ENCODE assay signal across 1 cellular context in the genomic region with DNA sequence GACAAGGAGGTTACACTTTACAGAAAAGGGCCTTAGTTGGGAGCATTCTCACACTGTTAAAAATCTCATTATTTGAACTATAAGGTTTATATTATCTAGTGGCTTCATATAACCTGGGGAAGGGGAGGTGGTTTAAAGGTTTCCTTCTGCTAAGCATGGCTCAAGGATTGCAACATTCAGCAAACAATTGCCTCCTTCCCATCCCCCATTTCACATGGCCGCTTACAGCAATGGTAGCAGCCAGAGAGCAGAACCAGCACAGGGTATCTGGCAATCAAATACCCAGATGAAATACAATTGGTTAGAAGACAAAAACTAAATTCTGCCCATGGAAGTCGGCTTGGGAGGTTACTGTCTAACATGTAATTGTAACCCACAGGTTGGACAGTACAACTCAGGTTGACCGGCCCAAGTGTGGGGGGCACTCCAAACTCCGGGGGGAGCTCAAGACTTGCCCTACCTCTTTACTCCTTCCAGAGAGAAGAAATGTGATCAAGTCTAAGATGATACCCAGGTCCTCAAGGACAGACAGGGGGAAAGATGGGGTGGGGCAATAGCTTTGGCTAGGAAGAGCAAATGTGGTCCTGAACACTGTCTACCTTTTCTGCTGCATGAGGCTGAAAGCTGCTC.
TF ChIP-seq lines count a peak whose summit lies in the region.

No MANE protein-coding gene starts in this region.

TF ChIP-seq in HepG2, 621 proteins besides CTCF, POLR2A, EP300 and RAD21 (continued from another document and continues in another):
- TF ChIP-seq, protein P1, sequence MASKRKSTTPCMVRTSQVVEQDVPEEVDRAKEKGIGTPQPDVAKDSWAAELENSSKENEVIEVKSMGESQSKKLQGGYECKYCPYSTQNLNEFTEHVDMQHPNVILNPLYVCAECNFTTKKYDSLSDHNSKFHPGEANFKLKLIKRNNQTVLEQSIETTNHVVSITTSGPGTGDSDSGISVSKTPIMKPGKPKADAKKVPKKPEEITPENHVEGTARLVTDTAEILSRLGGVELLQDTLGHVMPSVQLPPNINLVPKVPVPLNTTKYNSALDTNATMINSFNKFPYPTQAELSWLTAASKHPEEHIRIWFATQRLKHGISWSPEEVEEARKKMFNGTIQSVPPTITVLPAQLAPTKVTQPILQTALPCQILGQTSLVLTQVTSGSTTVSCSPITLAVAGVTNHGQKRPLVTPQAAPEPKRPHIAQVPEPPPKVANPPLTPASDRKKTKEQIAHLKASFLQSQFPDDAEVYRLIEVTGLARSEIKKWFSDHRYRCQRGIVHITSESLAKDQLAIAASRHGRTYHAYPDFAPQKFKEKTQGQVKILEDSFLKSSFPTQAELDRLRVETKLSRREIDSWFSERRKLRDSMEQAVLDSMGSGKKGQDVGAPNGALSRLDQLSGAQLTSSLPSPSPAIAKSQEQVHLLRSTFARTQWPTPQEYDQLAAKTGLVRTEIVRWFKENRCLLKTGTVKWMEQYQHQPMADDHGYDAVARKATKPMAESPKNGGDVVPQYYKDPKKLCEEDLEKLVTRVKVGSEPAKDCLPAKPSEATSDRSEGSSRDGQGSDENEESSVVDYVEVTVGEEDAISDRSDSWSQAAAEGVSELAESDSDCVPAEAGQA (IDR thresholded peaks at IDR 0.05; ENCODE audit: low read depth) = no peak
- TF ChIP-seq, protein P1 (CRISPR knock-in tag; IDR thresholded peaks at IDR 0.05; ENCODE audit: borderline replicate concordance) = no peak
- TF ChIP-seq HDAC2 (CRISPR knock-in tag; IDR thresholded peaks at IDR 0.05) = peak; percentile 48; the same call in 1 of the 2 replicates
- peak; percentile 63 for TF ChIP-seq SAP130 (CRISPR knock-in tag; IDR thresholded peaks at IDR 0.05; ENCODE audit: low read depth)
- TF ChIP-seq ZNF337 (CRISPR knock-in tag; IDR thresholded peaks at IDR 0.05; ENCODE audit: borderline replicate concordance, low read depth) = no peak
- TF ChIP-seq KAT8 (CRISPR knock-in tag; IDR thresholded peaks at IDR 0.05) = 0 out of 2 replicates have a peak, but pooled peaks have one; percentile 14
- no peak for TF ChIP-seq ZNF225 (CRISPR knock-in tag; IDR thresholded peaks at IDR 0.05)
- TF ChIP-seq KDM2A (CRISPR knock-in tag; IDR thresholded peaks at IDR 0.05; ENCODE audit: borderline replicate concordance, low read depth) = 0 out of 2 replicates have a peak, but pooled peaks have one; percentile 34
- TF ChIP-seq MAFF (IDR thresholded peaks at IDR 0.05; ENCODE audit: low read depth, low read length) = no peak
- no peak for TF ChIP-seq ATRX (CRISPR knock-in tag; IDR thresholded peaks at IDR 0.05; ENCODE audit: borderline replicate concordance)
- 0 out of 2 replicates have a peak, but pooled peaks have one; percentile 34 for TF ChIP-seq GATAD1 (CRISPR knock-in tag; IDR thresholded peaks at IDR 0.05)
- no peak for TF ChIP-seq TGIF2 (CRISPR knock-in tag; IDR thresholded peaks at IDR 0.05)
- TF ChIP-seq HOXA3 (CRISPR knock-in tag; IDR thresholded peaks at IDR 0.05) = peak; percentile 55
- TF ChIP-seq, protein P2, sequence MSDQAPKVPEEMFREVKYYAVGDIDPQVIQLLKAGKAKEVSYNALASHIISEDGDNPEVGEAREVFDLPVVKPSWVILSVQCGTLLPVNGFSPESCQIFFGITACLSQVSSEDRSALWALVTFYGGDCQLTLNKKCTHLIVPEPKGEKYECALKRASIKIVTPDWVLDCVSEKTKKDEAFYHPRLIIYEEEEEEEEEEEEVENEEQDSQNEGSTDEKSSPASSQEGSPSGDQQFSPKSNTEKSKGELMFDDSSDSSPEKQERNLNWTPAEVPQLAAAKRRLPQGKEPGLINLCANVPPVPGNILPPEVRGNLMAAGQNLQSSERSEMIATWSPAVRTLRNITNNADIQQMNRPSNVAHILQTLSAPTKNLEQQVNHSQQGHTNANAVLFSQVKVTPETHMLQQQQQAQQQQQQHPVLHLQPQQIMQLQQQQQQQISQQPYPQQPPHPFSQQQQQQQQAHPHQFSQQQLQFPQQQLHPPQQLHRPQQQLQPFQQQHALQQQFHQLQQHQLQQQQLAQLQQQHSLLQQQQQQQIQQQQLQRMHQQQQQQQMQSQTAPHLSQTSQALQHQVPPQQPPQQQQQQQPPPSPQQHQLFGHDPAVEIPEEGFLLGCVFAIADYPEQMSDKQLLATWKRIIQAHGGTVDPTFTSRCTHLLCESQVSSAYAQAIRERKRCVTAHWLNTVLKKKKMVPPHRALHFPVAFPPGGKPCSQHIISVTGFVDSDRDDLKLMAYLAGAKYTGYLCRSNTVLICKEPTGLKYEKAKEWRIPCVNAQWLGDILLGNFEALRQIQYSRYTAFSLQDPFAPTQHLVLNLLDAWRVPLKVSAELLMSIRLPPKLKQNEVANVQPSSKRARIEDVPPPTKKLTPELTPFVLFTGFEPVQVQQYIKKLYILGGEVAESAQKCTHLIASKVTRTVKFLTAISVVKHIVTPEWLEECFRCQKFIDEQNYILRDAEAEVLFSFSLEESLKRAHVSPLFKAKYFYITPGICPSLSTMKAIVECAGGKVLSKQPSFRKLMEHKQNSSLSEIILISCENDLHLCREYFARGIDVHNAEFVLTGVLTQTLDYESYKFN (CRISPR knock-in tag; conservative IDR thresholded peaks at IDR 0.05) = peak; percentile 56
- TF ChIP-seq, protein P3, sequence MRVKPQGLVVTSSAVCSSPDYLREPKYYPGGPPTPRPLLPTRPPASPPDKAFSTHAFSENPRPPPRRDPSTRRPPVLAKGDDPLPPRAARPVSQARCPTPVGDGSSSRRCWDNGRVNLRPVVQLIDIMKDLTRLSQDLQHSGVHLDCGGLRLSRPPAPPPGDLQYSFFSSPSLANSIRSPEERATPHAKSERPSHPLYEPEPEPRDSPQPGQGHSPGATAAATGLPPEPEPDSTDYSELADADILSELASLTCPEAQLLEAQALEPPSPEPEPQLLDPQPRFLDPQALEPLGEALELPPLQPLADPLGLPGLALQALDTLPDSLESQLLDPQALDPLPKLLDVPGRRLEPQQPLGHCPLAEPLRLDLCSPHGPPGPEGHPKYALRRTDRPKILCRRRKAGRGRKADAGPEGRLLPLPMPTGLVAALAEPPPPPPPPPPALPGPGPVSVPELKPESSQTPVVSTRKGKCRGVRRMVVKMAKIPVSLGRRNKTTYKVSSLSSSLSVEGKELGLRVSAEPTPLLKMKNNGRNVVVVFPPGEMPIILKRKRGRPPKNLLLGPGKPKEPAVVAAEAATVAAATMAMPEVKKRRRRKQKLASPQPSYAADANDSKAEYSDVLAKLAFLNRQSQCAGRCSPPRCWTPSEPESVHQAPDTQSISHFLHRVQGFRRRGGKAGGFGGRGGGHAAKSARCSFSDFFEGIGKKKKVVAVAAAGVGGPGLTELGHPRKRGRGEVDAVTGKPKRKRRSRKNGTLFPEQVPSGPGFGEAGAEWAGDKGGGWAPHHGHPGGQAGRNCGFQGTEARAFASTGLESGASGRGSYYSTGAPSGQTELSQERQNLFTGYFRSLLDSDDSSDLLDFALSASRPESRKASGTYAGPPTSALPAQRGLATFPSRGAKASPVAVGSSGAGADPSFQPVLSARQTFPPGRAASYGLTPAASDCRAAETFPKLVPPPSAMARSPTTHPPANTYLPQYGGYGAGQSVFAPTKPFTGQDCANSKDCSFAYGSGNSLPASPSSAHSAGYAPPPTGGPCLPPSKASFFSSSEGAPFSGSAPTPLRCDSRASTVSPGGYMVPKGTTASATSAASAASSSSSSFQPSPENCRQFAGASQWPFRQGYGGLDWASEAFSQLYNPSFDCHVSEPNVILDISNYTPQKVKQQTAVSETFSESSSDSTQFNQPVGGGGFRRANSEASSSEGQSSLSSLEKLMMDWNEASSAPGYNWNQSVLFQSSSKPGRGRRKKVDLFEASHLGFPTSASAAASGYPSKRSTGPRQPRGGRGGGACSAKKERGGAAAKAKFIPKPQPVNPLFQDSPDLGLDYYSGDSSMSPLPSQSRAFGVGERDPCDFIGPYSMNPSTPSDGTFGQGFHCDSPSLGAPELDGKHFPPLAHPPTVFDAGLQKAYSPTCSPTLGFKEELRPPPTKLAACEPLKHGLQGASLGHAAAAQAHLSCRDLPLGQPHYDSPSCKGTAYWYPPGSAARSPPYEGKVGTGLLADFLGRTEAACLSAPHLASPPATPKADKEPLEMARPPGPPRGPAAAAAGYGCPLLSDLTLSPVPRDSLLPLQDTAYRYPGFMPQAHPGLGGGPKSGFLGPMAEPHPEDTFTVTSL (CRISPR knock-in tag; IDR thresholded peaks at IDR 0.05; ENCODE audit: borderline replicate concordance) = peak; percentile 44; the same call in 1 of the 2 replicates
- no peak for TF ChIP-seq ARNT2 (CRISPR knock-in tag; IDR thresholded peaks at IDR 0.05; ENCODE audit: low read depth)
- peak; percentile 93 for TF ChIP-seq PRDM10 (CRISPR knock-in tag; IDR thresholded peaks at IDR 0.05; ENCODE audit: low read depth)
- TF ChIP-seq ELF3 (CRISPR knock-in tag; IDR thresholded peaks at IDR 0.05) = 0 out of 2 replicates have a peak, but pooled peaks have one; percentile 19
- TF ChIP-seq SOX5 (CRISPR knock-in tag; IDR thresholded peaks at IDR 0.05; ENCODE audit: borderline replicate concordance) = peak; percentile 58; the same call in 1 of the 2 replicates
- TF ChIP-seq CHD4 (IDR thresholded peaks at IDR 0.05; ENCODE audit: borderline replicate concordance, low read length) = no peak
- TF ChIP-seq ZNF747 (CRISPR knock-in tag; IDR thresholded peaks at IDR 0.05; ENCODE audit: borderline replicate concordance) = 0 out of 2 replicates have a peak, but pooled peaks have one; percentile 34
- 0 out of 2 replicates have a peak, but pooled peaks have one; percentile 20 for TF ChIP-seq HDAC1 (CRISPR knock-in tag; IDR thresholded peaks at IDR 0.05)
- no peak for TF ChIP-seq ZNF142 (CRISPR knock-in tag; IDR thresholded peaks at IDR 0.05)
- TF ChIP-seq ZNF331 (CRISPR knock-in tag; IDR thresholded peaks at IDR 0.05) = peak; percentile 76; the same call in 1 of the 2 replicates
